9 cellular contexts compared by ENCODE assay signal in the genomic region with DNA sequence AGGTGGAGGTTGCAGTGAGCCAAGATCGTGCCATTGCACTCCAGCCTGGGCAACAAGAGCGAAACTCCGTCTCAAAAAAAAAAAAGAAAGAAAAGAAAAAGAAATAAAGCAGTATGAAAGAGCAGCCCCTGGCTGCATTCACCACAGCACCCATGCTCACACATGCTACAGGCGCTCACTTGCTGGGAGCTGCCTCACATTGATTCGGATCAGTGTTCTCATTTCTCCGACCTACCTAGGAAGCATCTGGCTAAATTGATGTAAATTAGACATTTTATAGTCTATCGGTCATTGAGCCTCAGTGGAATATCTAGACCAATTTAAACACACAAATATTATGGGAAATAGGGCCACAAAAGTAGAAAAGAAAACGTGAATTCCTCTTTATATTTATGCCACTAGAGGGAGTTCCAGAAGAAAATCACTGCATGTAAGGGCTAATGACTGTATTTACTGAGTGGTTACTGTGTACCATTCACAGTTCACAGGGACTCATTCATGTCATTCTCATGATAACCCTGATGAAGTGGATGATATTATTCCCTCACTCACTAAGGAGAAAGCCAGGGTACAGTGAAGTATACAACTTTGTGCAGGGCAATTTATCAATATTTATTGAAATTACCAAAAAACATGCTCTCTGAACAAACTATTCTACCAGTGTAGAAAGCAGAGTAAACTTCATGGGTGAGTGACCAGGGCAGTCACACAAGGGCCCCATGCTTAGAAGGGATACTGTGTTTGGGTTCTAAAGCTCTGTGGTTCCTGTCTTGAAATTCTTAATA. TPM values are rescaled to one million over a fixed set of nuclear protein-coding genes. Genes with fewer than 3 reads are reported as not detected.
DNase-seq lines count a peak whose midpoint lies in the region; ATAC-seq and TF ChIP-seq lines count a peak whose summit lies in the region.
"Had no signal": no experiment of that assay in that cellular context is flagged by ENCODE, and none has a peak within 500 bp of the region (broad histone marks: within the 10 kb centered on the region; RNA-seq: fewer than 3 reads in every experiment).

No MANE protein-coding gene starts in this region.

- H3K27ac Mint-ChIP-seq in stimulated activated memory B cell treated with anti-CD40 and anti-IgM and Interleukin-4, amounts not matched to agents 10 μg/mL and 1 μg/mL and 100 μg/mL, for 72 hours, result no peak overlapping the region
- H3K27ac Mint-ChIP-seq: activated naive CD8-positive, alpha-beta T cell had no signal

- H3K9me3 ChIP-seq in left ventricle myocardium inferior (replicated peaks) (no peaks in the 10 kb centered on the region), neuronal stem cell (replicated peaks in 1 of 2; ENCODE audit: control insufficient read depth in 2 of 2, insufficient read depth in 1 of 2, low read depth in 1 of 2, low read length in 2 of 2) (no peaks in the 10 kb centered on the region)

- H3K36me3 ChIP-seq in left ventricle myocardium inferior, result no peaks in the 10 kb centered on the region
- no peaks in the 10 kb centered on the region for H3K36me3 ChIP-seq in neuronal stem cell (replicated peaks in 1 of 2; ENCODE audit: control insufficient read depth in 2 of 2, insufficient read depth in 2 of 2, low read length in 2 of 2)

- H3K4me1 Mint-ChIP-seq in stimulated activated memory B cell treated with anti-CD40 and anti-IgM and Interleukin-4, amounts not matched to agents 10 μg/mL and 1 μg/mL and 100 μg/mL, for 72 hours, result peaks cover 16% of the 10 kb centered on the region

- no CpG with 5 or more reads among the region's 8 CpGs for WGBS in neuronal stem cell (ENCODE audit: extremely low coverage in 2 of 2, insufficient read length in 2 of 2, insufficient replicate concordance in 1 of 2), 2 donors

- no peaks in the 10 kb centered on the region for H3K9me3 Mint-ChIP-seq in stimulated activated memory B cell treated with anti-CD40 and anti-IgM and Interleukin-4, amounts not matched to agents 10 μg/mL and 1 μg/mL and 100 μg/mL, for 72 hours

- ATAC-seq in stimulated activated memory B cell treated with anti-CD40 and anti-IgM and Interleukin-4, amounts not matched to agents 10 μg/mL and 1 μg/mL and 100 μg/mL, for 72 hours, result no peak
- no peak for ATAC-seq in GM21423 (IDR thresholded peaks at IDR 0.05; ENCODE audit: unreplicated experiment)

- intact Hi-C loops in left ventricle myocardium inferior (cut with micrococcal nuclease), result no loop called here
- intact Hi-C loops in cardiac septum (cut with DNase I), result loop anchor here (5.0 kb wide), 1 partner anchor 101 kb away; no protein-coding TSS in a partner anchor

- H3K18ac ChIP-seq in neuronal stem cell (ENCODE audit: low read length), result no peak overlapping the region

- no peak overlapping the region for H3K23ac ChIP-seq in neuronal stem cell (ENCODE audit: low read depth, low read length, poor library complexity)

- H3K14ac ChIP-seq in neuronal stem cell (ENCODE audit: low read length), result no peak overlapping the region

- no peak overlapping the region for H3K4me3 Mint-ChIP-seq in stimulated activated memory B cell treated with anti-CD40 and anti-IgM and Interleukin-4, amounts not matched to agents 10 μg/mL and 1 μg/mL and 100 μg/mL, for 72 hours
- H3K4me3 Mint-ChIP-seq: activated naive CD8-positive, alpha-beta T cell had no signal

- H3K9ac ChIP-seq in neuronal stem cell (ENCODE audit: low read depth, low read length, poor library complexity), result no peak overlapping the region

- no peaks in the 10 kb centered on the region for H3K79me1 ChIP-seq in neuronal stem cell (ENCODE audit: low read depth, low read length)

- H3K27me3 ChIP-seq in left ventricle myocardium inferior (ENCODE audit: low read depth) (peaks cover 5% of the 10 kb centered on the region), neuronal stem cell (ENCODE audit: control insufficient read depth in 3 of 3, insufficient read depth in 3 of 3, low read depth in 1 of 3, low read length in 3 of 3) (peaks cover 0 to 24% (median 1%) of the 10 kb centered on the region in 3 experiments)

- peaks cover under 1% of the 10 kb centered on the region for H3K27me3 Mint-ChIP-seq in stimulated activated memory B cell treated with anti-CD40 and anti-IgM and Interleukin-4, amounts not matched to agents 10 μg/mL and 1 μg/mL and 100 μg/mL, for 72 hours

- H3K36me3 Mint-ChIP-seq in stimulated activated memory B cell treated with anti-CD40 and anti-IgM and Interleukin-4, amounts not matched to agents 10 μg/mL and 1 μg/mL and 100 μg/mL, for 72 hours, result no peaks in the 10 kb centered on the region
- H3K36me3 Mint-ChIP-seq: activated naive CD8-positive, alpha-beta T cell had no signal

- no peak overlapping the region for H2BK120ac ChIP-seq in neuronal stem cell (ENCODE audit: low read depth, low read length)

- H4K91ac ChIP-seq in neuronal stem cell (ENCODE audit: low read depth, low read length, poor library complexity), result no peak overlapping the region

- no peak overlapping the region for H4K8ac ChIP-seq in neuronal stem cell (ENCODE audit: low read depth, low read length)

- peak; percentile 76 for TF ChIP-seq CTCF in left ventricle myocardium inferior (IDR thresholded peaks at IDR 0.05; ENCODE audit: borderline replicate concordance)

- peak overlapping the region; percentile 56 for H2BK5ac ChIP-seq in neuronal stem cell (ENCODE audit: low read length)

- H2BK15ac ChIP-seq in neuronal stem cell (ENCODE audit: low read length), result no peak overlapping the region

- H2AFZ ChIP-seq in neuronal stem cell (ENCODE audit: low read length), result no peak overlapping the region

- H3K4ac ChIP-seq in neuronal stem cell (ENCODE audit: low read length), result no peak overlapping the region

- no peak overlapping the region for H3K4me2 ChIP-seq in neuronal stem cell (ENCODE audit: insufficient read depth, low read length, poor library complexity, severe bottlenecking)

- H2BK12ac ChIP-seq in neuronal stem cell (ENCODE audit: low read length), result no peak overlapping the region

- H3K4me1 ChIP-seq in left ventricle myocardium inferior (peaks cover 39% of the 10 kb centered on the region), neuronal stem cell (ENCODE audit: control insufficient read depth in 2 of 2, insufficient read depth in 1 of 2, low read depth in 1 of 2, low read length in 2 of 2) (peaks cover 0 to 11% of the 10 kb centered on the region in 2 donors)

- H3K4me3 ChIP-seq in left ventricle myocardium inferior (no peak overlapping the region), neuronal stem cell (ENCODE audit: low read length in 2 of 2) (no peak overlapping the region)

- H3K27ac ChIP-seq in left ventricle myocardium inferior (replicated peaks), result no peak overlapping the region
- H3K27ac ChIP-seq in neuronal stem cell (replicated peaks; ENCODE audit: low read length), result no peak overlapping the region

- peak overlapping the region; percentile 96 for H2AK5ac ChIP-seq in neuronal stem cell (ENCODE audit: low read depth, low read length)

- DNase-seq in left ventricle myocardium inferior (no peak), cardiac septum (ENCODE audit: low spot score) (no peak), NCI-H69 (lab: John Stamatoyannopoulos, UW) (peak; percentile 13), cerebellum (ENCODE audit: low spot score) (peak; percentile 67), neuronal stem cell (ENCODE audit: low spot score) (no peak)
- DNase-seq in stimulated activated CD4-positive, alpha-beta T cell treated with anti-CD3 and anti-CD28 coated beads, Interleukin-4, amount 100 ng/mL, for 4 hours, result no peak

RNA-seq across cellular contexts. Expression of gene MOG, which starts 5.3 kb away (rescaled TPM):
- total RNA-seq in left ventricle myocardium inferior (14.7 TPM), cardiac septum (2.0 TPM), cerebellum (0.18 TPM)
- polyA plus RNA-seq in neuronal stem cell (2013, experiment 1 of 2), result 0.32 TPM
- polyA plus RNA-seq in neuronal stem cell (2013, experiment 2 of 2), result 0.10 TPM

RNA-seq across cellular contexts. Expression of gene GABBR1, which starts 18.6 kb away (rescaled TPM):
- total RNA-seq in left ventricle myocardium inferior (19.3 TPM), cardiac septum (29.5 TPM), cerebellum (133 TPM)
- 36.7 TPM for polyA plus RNA-seq in neuronal stem cell (2013, experiment 1 of 2)
- 37.1 TPM for polyA plus RNA-seq in neuronal stem cell (2013, experiment 2 of 2)

RNA-seq across cellular contexts. Expression of gene ZFP57, which starts 29.3 kb away (rescaled TPM):
- total RNA-seq in left ventricle myocardium inferior (not detected), cardiac septum (not detected), cerebellum (not detected)
- 0.17 TPM for polyA plus RNA-seq in neuronal stem cell (2013, experiment 1 of 2)
- 0.14 TPM for polyA plus RNA-seq in neuronal stem cell (2013, experiment 2 of 2)

Comparison
In these comparisons a context has a peak if more than half of its experiments do, and no peak if none do; other contexts are left out.
1. DNase-seq: peak in NCI-H69 (single experiment) and cerebellum (single experiment); none in left ventricle myocardium inferior (single experiment), cardiac septum (single experiment), neuronal stem cell (single experiment) and stimulated activated CD4-positive, alpha-beta T cell treated with anti-CD3 and anti-CD28 coated beads, Interleukin-4, amount 100 ng/mL, for 4 hours (0 of 2).